Comparison of ENCODE assay signal across 28 cellular contexts in genomic region chr11:126156814-126157213, GRCh38.
"Had no signal": no experiment of that assay in that cellular context is flagged by ENCODE, and none has a peak within 500 bp of the region (broad histone marks: within the 10 kb centered on the region; RNA-seq: fewer than 3 reads in every experiment).

No MANE protein-coding gene starts in this region.

- FAIRE-seq: kidney had no signal

- H3K9ac ChIP-seq: parathyroid adenoma had no signal

- H3K9me3 ChIP-seq: ascending aorta, psoas muscle, stomach, thyroid gland, vagina had no signal

- H3K27ac ChIP-seq: ascending aorta, cardiac muscle cell, coronary artery, dorsolateral prefrontal cortex, heart left ventricle, parathyroid adenoma, psoas muscle, stomach, thyroid gland, upper lobe of left lung, vagina had no signal

- H3K4me1 ChIP-seq: ascending aorta, heart left ventricle, parathyroid adenoma, psoas muscle, stomach, thyroid gland, upper lobe of left lung, vagina had no signal

- DNase-seq: activated CD4-positive, alpha-beta memory T cell treated with anti-CD3 and anti-CD28 coated beads, Interleukin-2, amount 10 ng/mL, durations not matched to agents 7 days and 5 days; activated CD4-positive, alpha-beta T cell treated with anti-CD3 and anti-CD28 coated beads, Interleukin-2, amount 10 ng/mL, durations not matched to agents 7 days and 5 days; activated T-cell treated with anti-CD3 and anti-CD28 coated beads, Interleukin-2, amount 50 U/mL, for 48 hours; cerebellar nuclear complex; dorsolateral prefrontal cortex; effector memory CD4-positive, alpha-beta T cell; foreskin fibroblast; heart left ventricle; hypothalamus; immature natural killer cell; kidney; left colon; mammary epithelial cell; nephron progenitor cell; nucleus accumbens; psoas muscle; stimulated activated CD4-positive, alpha-beta T cell treated with anti-CD3 and anti-CD28 coated beads, Interleukin-15, amount 100 ng/mL, for 24 hours; stimulated activated CD4-positive, alpha-beta T cell treated with anti-CD3 and anti-CD28 coated beads, Interleukin-2, amount 100 ng/mL, for 24 hours; stimulated activated naive B cell treated with anti-CD40 and anti-IgM and Interleukin-4, amounts not matched to agents 10 μg/mL and 1 μg/mL and 100 μg/mL, for 72 hours; stomach; thyroid gland; upper lobe of left lung; WERI-Rb-1 had no signal

- H2AFZ ChIP-seq: parathyroid adenoma had no signal

- H3K27me3 ChIP-seq: ascending aorta, cardiac muscle cell, heart left ventricle, thyroid gland, upper lobe of left lung, vagina had no signal

- H3K4me3 ChIP-seq: ascending aorta, cardiac muscle cell, coronary artery, dorsolateral prefrontal cortex, heart left ventricle, psoas muscle, stomach, thyroid gland, upper lobe of left lung, vagina had no signal

- H3K36me3 ChIP-seq: ascending aorta, cardiac muscle cell, heart left ventricle, stomach, thyroid gland, upper lobe of left lung, vagina, WERI-Rb-1 had no signal
